Comparison of ENCODE assay signal across 18 cellular contexts in genomic region chr17:61753696-61754095, GRCh38.
"Had no signal": no experiment of that assay in that cellular context is flagged by ENCODE, and none has a peak within 500 bp of the region (broad histone marks: within the 10 kb centered on the region; RNA-seq: fewer than 3 reads in every experiment).

No MANE protein-coding gene starts in this region.

- ATAC-seq: foreskin keratinocyte, gastroesophageal sphincter, heart left ventricle, left cardiac atrium, left lung, left ventricle myocardium superior, lower lobe of right lung, mucosa of descending colon had no signal

- H3K4me3 Mint-ChIP-seq: mesothelial cell of epicardium had no signal

- H3K9me3 ChIP-seq: esophagus muscularis mucosa, gastroesophageal sphincter, left lung, lower lobe of right lung, mucosa of descending colon had no signal

- H3K36me3 ChIP-seq: esophagus muscularis mucosa, gastroesophageal sphincter, heart left ventricle, left lung, lower lobe of right lung had no signal

- H3K27me3 ChIP-seq: dorsolateral prefrontal cortex, esophagus muscularis mucosa, foreskin keratinocyte, gastroesophageal sphincter, heart left ventricle, hepatocyte, left lung had no signal

- H3K4me1 ChIP-seq: esophagus muscularis mucosa, foreskin keratinocyte, gastroesophageal sphincter, heart left ventricle, left lung, lower lobe of right lung had no signal

- DNase-seq: dermis blood vessel endothelial cell; dorsolateral prefrontal cortex; effector CD4-positive, alpha-beta T cell; effector memory CD4-positive, alpha-beta T cell; foreskin keratinocyte; heart left ventricle; hypothalamus; left cardiac atrium; left lung; left ventricle myocardium superior; lower lobe of right lung; mesenchymal stem cell; mucosa of descending colon had no signal

- H3K27ac ChIP-seq: coronary artery, dorsolateral prefrontal cortex, esophagus muscularis mucosa, foreskin keratinocyte, gastroesophageal sphincter, heart left ventricle, hepatocyte, left lung, lower lobe of right lung had no signal

- H3K4me3 ChIP-seq: coronary artery, dorsolateral prefrontal cortex, esophagus muscularis mucosa, gastroesophageal sphincter, heart left ventricle, hepatocyte, left lung, lower lobe of right lung, mucosa of descending colon had no signal
